8 cellular contexts compared by ENCODE assay signal in genomic region chr6:27902335-27903314, GRCh38. TPM values are rescaled to one million over a fixed set of nuclear protein-coding genes. Genes with fewer than 3 reads are reported as not detected.
DNase-seq lines count a peak whose midpoint lies in the region; ATAC-seq, FAIRE-seq and TF ChIP-seq lines count a peak whose summit lies in the region.

No MANE protein-coding gene starts in this region.

- H3K9me3 ChIP-seq in HepG2 (ENCODE audit: low read length), result no peaks in the 10 kb centered on the region

- no peaks in the 10 kb centered on the region for H3K36me3 ChIP-seq in HepG2 (replicated peaks in 1 of 2; ENCODE audit: control insufficient read depth in 1 of 2, insufficient read depth in 2 of 2, low read length in 2 of 2)

- H3K4me2 ChIP-seq in HepG2 (ENCODE audit: low read depth, low read length), result peak overlapping the region; percentile 75

- intact Hi-C loops in dendritic cell treated with granulocyte-macrophage colony-stimulating factor and Interleukin-4, amounts not matched to agents 40 ng/mL and 50 ng/mL, for 4 days (cut with micrococcal nuclease), result loop anchor here (5.0 to 10.0 kb wide), 5 partner anchors 175 to 452 kb away; no protein-coding TSS in a partner anchor
- intact Hi-C loops in HepG2 (cut with micrococcal nuclease; ENCODE audit: unreplicated experiment), result loop anchor here (1.0 to 10.0 kb wide), 5 partner anchors 182 to 725 kb away; partner anchors contain the start of gene ZNF165

- H3K79me2 ChIP-seq in HepG2 (ENCODE audit: insufficient read depth, low read length), result no peaks in the 10 kb centered on the region

- peak; percentile 70 for DNase-seq in AG08396 (ENCODE audit: low spot score)
- peak; percentile 80 for DNase-seq in NCI-H460 (ENCODE audit: extremely low read depth, low read depth)
- peak; percentile 88 for DNase-seq in activated CD4-positive, alpha-beta T cell treated with anti-CD3 and anti-CD28 coated beads, Interleukin-2, amount 50 U/mL, for 1 hour
- peak; percentile 85 for DNase-seq in HepG2 (ENCODE audit: low spot score)
- peak; percentile 80 for DNase-seq in stimulated activated CD4-positive, alpha-beta T cell treated with anti-CD3 and anti-CD28 coated beads, Interleukin-4, amount 100 ng/mL, for 1 hour

- no peaks in the 10 kb centered on the region for H3K9me3 Mint-ChIP-seq in dendritic cell treated with granulocyte-macrophage colony-stimulating factor and Interleukin-4, amounts not matched to agents 40 ng/mL and 50 ng/mL, for 4 days

- H3K4me3 Mint-ChIP-seq in dendritic cell treated with granulocyte-macrophage colony-stimulating factor and Interleukin-4, amounts not matched to agents 40 ng/mL and 50 ng/mL, for 4 days, result peak overlapping the region; percentile 78

- no peaks in the 10 kb centered on the region for H3K36me3 Mint-ChIP-seq in dendritic cell treated with granulocyte-macrophage colony-stimulating factor and Interleukin-4, amounts not matched to agents 40 ng/mL and 50 ng/mL, for 4 days (ENCODE audit: low read depth)

- TF ChIP-seq POLR2A in HepG2 (IDR thresholded peaks at IDR 0.05; ENCODE audit: insufficient read depth in 1 of 2, low read depth in 2 of 2, low read length in 2 of 2), result no peak

- H3K27ac Mint-ChIP-seq in dendritic cell treated with granulocyte-macrophage colony-stimulating factor and Interleukin-4, amounts not matched to agents 40 ng/mL and 50 ng/mL, for 4 days, result peak overlapping the region; percentile 66

- TF ChIP-seq RAD21 in HepG2 (CRISPR knock-in tag; IDR thresholded peaks at IDR 0.05), result peak; percentile 49; the same call in 1 of the 2 replicates

- peak overlapping the region; percentile 57 for H3K27ac ChIP-seq in HepG2 (ENCODE audit: extremely low read length, insufficient read depth, low read length)

- H3K9ac ChIP-seq in HepG2 (ENCODE audit: insufficient read depth, low read depth, low read length), result peak overlapping the region; percentile 70

- CTCF ChIA-PET in HepG2 (lab: Yijun Ruan, JAX; ENCODE audit: low intra/inter-chr PET ratio, low total read pairs), result interaction anchor here (1.2 kb wide), 1 partner anchor 130 kb away, joined by 3 read pairs; no protein-coding TSS in a partner anchor

- POLR2A ChIA-PET in HepG2 (lab: Yijun Ruan, JAX), result interaction anchor here (0.8 to 1.4 kb wide), 3 partner anchors 9 to 768 kb away, joined by 3 to 13 read pairs (median 4); a partner anchor contains a TSS

- peak; percentile 79 for ATAC-seq in GM18909 (IDR thresholded peaks at IDR 0.05; ENCODE audit: poor library complexity, unreplicated experiment)
- ATAC-seq in HG03196 (IDR thresholded peaks at IDR 0.05; ENCODE audit: unreplicated experiment), result peak; percentile 64
- peak; percentile 95 for ATAC-seq in HepG2

- 1% methylated on average over 38 of the region's 38 CpGs for WGBS in HepG2 (ENCODE audit: low lambda C conversion rate)

- H3K27me3 ChIP-seq in HepG2 (ENCODE audit: control insufficient read depth in 1 of 2, insufficient read depth in 2 of 2, low read length in 2 of 2), result no peaks in the 10 kb centered on the region

- H2AFZ ChIP-seq in HepG2 (ENCODE audit: low read length), result peak overlapping the region; percentile 92

- H3K4me3 ChIP-seq in HepG2 (replicated peaks in 1 of 3; ENCODE audit: insufficient read depth in 1 of 3, low read depth in 2 of 3, low read length in 3 of 3), result peak overlapping the region; percentile 60 to 79 (median 69)

- no peaks in the 10 kb centered on the region for H3K4me1 Mint-ChIP-seq in dendritic cell treated with granulocyte-macrophage colony-stimulating factor and Interleukin-4, amounts not matched to agents 40 ng/mL and 50 ng/mL, for 4 days (ENCODE audit: low read depth)

- no TSS peak for BruUV-seq in HepG2 (replicated peaks; lab: Mats Ljungman, UMichigan)

- in situ Hi-C loops in HepG2 (cut with HindIII; ENCODE audit: extremely low pct_ligation_motif_present, low pct_unique_long_range_greater_than_20kb), result loop anchor here (10.0 kb wide), 1 partner anchor 728 kb away; no protein-coding TSS in a partner anchor

- peaks cover 25% of the 10 kb centered on the region for H3K4me1 ChIP-seq in HepG2 (ENCODE audit: insufficient read depth, low read length)

- H3K27me3 Mint-ChIP-seq in dendritic cell treated with granulocyte-macrophage colony-stimulating factor and Interleukin-4, amounts not matched to agents 40 ng/mL and 50 ng/mL, for 4 days, result peaks cover 6% of the 10 kb centered on the region

- FAIRE-seq in HepG2 (lab: Jason Lieb, UNC), result no peak

- no peaks in the 10 kb centered on the region; the same call in 1 of the 2 replicates for H4K20me1 ChIP-seq in HepG2 (ENCODE audit: insufficient read depth, low read length)

- TF ChIP-seq EP300 in HepG2 (IDR thresholded peaks at IDR 0.05; ENCODE audit: low read depth in 2 of 2, low read length in 2 of 2) (no peak), HepG2 (CRISPR knock-in tag; IDR thresholded peaks at IDR 0.05; ENCODE audit: borderline replicate concordance) (peak; percentile 52; the same call in 1 of the 2 replicates)

- TF ChIP-seq CTCF in HepG2 (CRISPR knock-in tag; IDR thresholded peaks at IDR 0.05), result no peak

TF ChIP-seq in HepG2, 621 proteins besides CTCF, POLR2A, EP300 and RAD21 (continues in another document):
- TF ChIP-seq KLF6 (CRISPR knock-in tag; IDR thresholded peaks at IDR 0.05), result peak; percentile 47
- no peak; the same call in 1 of the 2 replicates for TF ChIP-seq MEIS2 (CRISPR knock-in tag; IDR thresholded peaks at IDR 0.05)
- TF ChIP-seq HDAC1 (CRISPR knock-in tag; IDR thresholded peaks at IDR 0.05), result peak; percentile 37; the same call in 1 of the 2 replicates
- 0 out of 2 replicates have a peak, but pooled peaks have one; percentile 62 for TF ChIP-seq ZFP36L1 (CRISPR knock-in tag; IDR thresholded peaks at IDR 0.05)
- TF ChIP-seq ZNF441 (CRISPR knock-in tag; IDR thresholded peaks at IDR 0.05; ENCODE audit: borderline replicate concordance), result 0 out of 2 replicates have a peak, but pooled peaks have one; percentile 61
- TF ChIP-seq HOXD1 (CRISPR knock-in tag; IDR thresholded peaks at IDR 0.05), result no peak
- 0 out of 2 replicates have a peak, but pooled peaks have one; percentile 75 for TF ChIP-seq ZNF354B (CRISPR knock-in tag; IDR thresholded peaks at IDR 0.05)
- no peak; the same call in 1 of the 2 replicates for TF ChIP-seq ZNF256 (CRISPR knock-in tag; conservative IDR thresholded peaks at IDR 0.05)
- TF ChIP-seq FOXK1 (CRISPR knock-in tag; IDR thresholded peaks at IDR 0.05; ENCODE audit: borderline replicate concordance, low read depth), result peak; percentile 76; the same call in 1 of the 2 replicates

RNA-seq across cellular contexts. Expression of gene OR2B2, which starts 9.6 kb away (rescaled TPM):
- not detected in 2 replicates for total RNA-seq in NCI-H460 (2014; rRNA removed; shearing (Covaris generic))
- polyA plus RNA-seq in NCI-H460 (2014; cell fraction: nucleus; rRNA removed), result not detected in 2 replicates
- total RNA-seq in HepG2 (2016; rRNA removed; fragmentation: Illumina TruSeq; extraction: Trizol), result not detected in 2 replicates
- total RNA-seq in HepG2 (2016; cell fraction: cytosol; rRNA removed; fragmentation: Illumina TruSeq; extraction: Trizol; ENCODE audit: low read depth), result not detected in 2 replicates
- not detected in 2 replicates for total RNA-seq in HepG2 (2016; cell fraction: insoluble cytoplasmic fraction; rRNA removed; fragmentation: Illumina TruSeq; extraction: Trizol)
- not detected in 2 replicates for total RNA-seq in HepG2 (2016; cell fraction: membrane; rRNA removed; fragmentation: Illumina TruSeq; extraction: Trizol)
- not detected in 2 replicates for total RNA-seq in HepG2 (2016; cell fraction: nucleus; rRNA removed; fragmentation: Illumina TruSeq; extraction: Trizol)
- polyA plus RNA-seq in HepG2 (2011; rRNA removed), result not detected in 2 replicates
- not detected in 2 replicates for polyA plus RNA-seq in HepG2 (2011; cell fraction: cytosol; rRNA removed)
- not detected in 2 replicates for polyA plus RNA-seq in HepG2 (2011; cell fraction: nucleus; rRNA removed)
- polyA plus RNA-seq in HepG2 (2012), result not detected in 2 replicates
- polyA plus RNA-seq in HepG2 (2016; cell fraction: cytosol; fragmentation: Illumina TruSeq; extraction: Trizol; ENCODE audit: low read depth), result not detected in 2 replicates
- not detected in 2 replicates for polyA plus RNA-seq in HepG2 (2016; cell fraction: insoluble cytoplasmic fraction; fragmentation: Illumina TruSeq; extraction: Trizol; ENCODE audit: low read depth)
- not detected in 2 replicates for polyA plus RNA-seq in HepG2 (2016; cell fraction: membrane; fragmentation: Illumina TruSeq; extraction: Trizol; ENCODE audit: low read depth)
- not detected in 2 replicates for polyA plus RNA-seq in HepG2 (2016; cell fraction: nucleus; fragmentation: Illumina TruSeq; extraction: Trizol; ENCODE audit: insufficient read depth, low read depth)
- not detected in 2 replicates for polyA minus RNA-seq in HepG2 (2011; rRNA and poly(A)+ RNA removed; ENCODE audit: low replicate concordance)
- not detected in 2 replicates for polyA minus RNA-seq in HepG2 (2011; cell fraction: cytosol; rRNA and poly(A)+ RNA removed)
- polyA minus RNA-seq in HepG2 (2011; cell fraction: nucleus; rRNA and poly(A)+ RNA removed), result not detected in 2 replicates

RNA-seq across cellular contexts. Expression of gene OR2B6, which starts 54.4 kb away (rescaled TPM):
- 0.42 TPM in 1 of 2 replicates, not detected in the other for total RNA-seq in NCI-H460 (2014; rRNA removed; shearing (Covaris generic))
- polyA plus RNA-seq in NCI-H460 (2014; cell fraction: nucleus; rRNA removed), result 1.3 TPM in 1 of 2 replicates, not detected in the other
- not detected in 2 replicates for total RNA-seq in HepG2 (2016; rRNA removed; fragmentation: Illumina TruSeq; extraction: Trizol)
- total RNA-seq in HepG2 (2016; cell fraction: cytosol; rRNA removed; fragmentation: Illumina TruSeq; extraction: Trizol; ENCODE audit: low read depth), result not detected in 2 replicates
- 0.15 TPM in 1 of 2 replicates, not detected in the other for total RNA-seq in HepG2 (2016; cell fraction: insoluble cytoplasmic fraction; rRNA removed; fragmentation: Illumina TruSeq; extraction: Trizol)
- not detected in 2 replicates for total RNA-seq in HepG2 (2016; cell fraction: membrane; rRNA removed; fragmentation: Illumina TruSeq; extraction: Trizol)
- not detected in 2 replicates for total RNA-seq in HepG2 (2016; cell fraction: nucleus; rRNA removed; fragmentation: Illumina TruSeq; extraction: Trizol)
- polyA plus RNA-seq in HepG2 (2011; rRNA removed), result 1.2 and 1.4 TPM in 2 replicates
- 0.09 TPM in 1 of 2 replicates, not detected in the other for polyA plus RNA-seq in HepG2 (2011; cell fraction: cytosol; rRNA removed)
- 3.4 and 4.4 TPM in 2 replicates for polyA plus RNA-seq in HepG2 (2011; cell fraction: nucleus; rRNA removed)
- polyA plus RNA-seq in HepG2 (2012), result 0.35 and 0.41 TPM in 2 replicates
- not detected in 2 replicates for polyA plus RNA-seq in HepG2 (2016; cell fraction: cytosol; fragmentation: Illumina TruSeq; extraction: Trizol; ENCODE audit: low read depth)
- not detected in 2 replicates for polyA plus RNA-seq in HepG2 (2016; cell fraction: insoluble cytoplasmic fraction; fragmentation: Illumina TruSeq; extraction: Trizol; ENCODE audit: low read depth)
- not detected in 2 replicates for polyA plus RNA-seq in HepG2 (2016; cell fraction: membrane; fragmentation: Illumina TruSeq; extraction: Trizol; ENCODE audit: low read depth)
- 0.55 TPM in 1 of 2 replicates, not detected in the other for polyA plus RNA-seq in HepG2 (2016; cell fraction: nucleus; fragmentation: Illumina TruSeq; extraction: Trizol; ENCODE audit: insufficient read depth, low read depth)
- polyA minus RNA-seq in HepG2 (2011; rRNA and poly(A)+ RNA removed; ENCODE audit: low replicate concordance), result 0.76 and 12.4 TPM in 2 replicates
- not detected in 2 replicates for polyA minus RNA-seq in HepG2 (2011; cell fraction: cytosol; rRNA and poly(A)+ RNA removed)
- polyA minus RNA-seq in HepG2 (2011; cell fraction: nucleus; rRNA and poly(A)+ RNA removed), result 2.2 and 2.7 TPM in 2 replicates

Comparison
In these comparisons a context has a peak if more than half of its experiments do, and no peak if none do; other contexts are left out.
1. Peak in every context shown above with its lines: DNase-seq, ATAC-seq, H3K4me3 ChIP-seq and H3K27ac ChIP-seq.